ENCODE assay signal across 1 cellular context in genomic region chr10:98885380-98885779, GRCh38.
TF ChIP-seq lines count a peak whose summit lies in the region.

No MANE protein-coding gene starts in this region.

TF ChIP-seq in K562, 482 proteins besides CTCF, POLR2A, EP300 and RAD21 (continued from another document and continues in another):
- no peak for TF ChIP-seq ZNF395 (CRISPR knock-in tag; IDR thresholded peaks at IDR 0.05)
- no peak for TF ChIP-seq SMAD3 (CRISPR knock-in tag; conservative IDR thresholded peaks at IDR 0.05)
- no peak for TF ChIP-seq ARID3B (CRISPR knock-in tag; IDR thresholded peaks at IDR 0.05; ENCODE audit: borderline replicate concordance)
- no peak for TF ChIP-seq ZNF699 (CRISPR knock-in tag; IDR thresholded peaks at IDR 0.05; ENCODE audit: insufficient replicate concordance)
- no peak for TF ChIP-seq EP400 (IDR thresholded peaks at IDR 0.05)
- TF ChIP-seq ZNF3 (CRISPR knock-in tag; IDR thresholded peaks at IDR 0.05): no peak
- no peak for TF ChIP-seq SRSF7 (optimal IDR thresholded peaks at IDR 0.05; ENCODE audit: low read depth, low read length)
- no peak for TF ChIP-seq KAT7 (CRISPR knock-in tag; IDR thresholded peaks at IDR 0.05; ENCODE audit: borderline replicate concordance)
- no peak for TF ChIP-seq UBTF (IDR thresholded peaks at IDR 0.05; ENCODE audit: borderline replicate concordance in 1 of 2, low read depth in 2 of 2, low read length in 2 of 2)
- no peak for TF ChIP-seq ZEB2 (IDR thresholded peaks at IDR 0.05)
- TF ChIP-seq REST (CRISPR knock-in tag; IDR thresholded peaks at IDR 0.05; ENCODE audit: low read depth): no peak
- TF ChIP-seq ZFP36 (IDR thresholded peaks at IDR 0.05; ENCODE audit: low read depth, low read length, partially characterized antibody): no peak
- no peak for TF ChIP-seq XRCC5 (IDR thresholded peaks at IDR 0.05; ENCODE audit: low read depth, low read length)
- TF ChIP-seq ZNF263 (CRISPR knock-in tag; IDR thresholded peaks at IDR 0.05; ENCODE audit: borderline replicate concordance): no peak
- TF ChIP-seq MAFF (IDR thresholded peaks at IDR 0.05; ENCODE audit: low read length): peak; percentile 76
- no peak for TF ChIP-seq HDAC8 (tag; IDR thresholded peaks at IDR 0.05)
- TF ChIP-seq SMAD1 (IDR thresholded peaks at IDR 0.05; ENCODE audit: low read depth, low read length, partially characterized antibody): no peak
- TF ChIP-seq ELF4 (CRISPR knock-in tag; IDR thresholded peaks at IDR 0.05): no peak
- TF ChIP-seq CEBPZ (IDR thresholded peaks at IDR 0.05; ENCODE audit: borderline replicate concordance, low read depth, low read length): no peak
- TF ChIP-seq ZNF174 (CRISPR knock-in tag; IDR thresholded peaks at IDR 0.05): no peak
- TF ChIP-seq ZNF324 (CRISPR knock-in tag; IDR thresholded peaks at IDR 0.05): no peak
- no peak for TF ChIP-seq IRF2 (CRISPR knock-in tag; IDR thresholded peaks at IDR 0.05)
- TF ChIP-seq TOE1 (IDR thresholded peaks at IDR 0.05; ENCODE audit: borderline replicate concordance): no peak
- TF ChIP-seq TOE1 (CRISPR knock-in tag; IDR thresholded peaks at IDR 0.05; ENCODE audit: borderline replicate concordance, low read depth): no peak
- no peak for TF ChIP-seq MBD2 (IDR thresholded peaks at IDR 0.05; ENCODE audit: borderline replicate concordance, low read depth)
- TF ChIP-seq BCL6 (CRISPR knock-in tag; IDR thresholded peaks at IDR 0.05): no peak
- no peak for TF ChIP-seq ZNF436 (CRISPR knock-in tag; IDR thresholded peaks at IDR 0.05)
- TF ChIP-seq C11orf30 (IDR thresholded peaks at IDR 0.05; ENCODE audit: low read depth): peak; percentile 85
- no peak for TF ChIP-seq GTF2F1 (IDR thresholded peaks at IDR 0.05; ENCODE audit: low read depth, low read length)
- TF ChIP-seq NFATC3 (IDR thresholded peaks at IDR 0.05): no peak
- TF ChIP-seq ZNF431 (CRISPR knock-in tag; IDR thresholded peaks at IDR 0.05): no peak
- TF ChIP-seq RBM14 (IDR thresholded peaks at IDR 0.05; ENCODE audit: borderline replicate concordance, insufficient read depth, low read depth, low read length): no peak
- TF ChIP-seq SMARCA5 (IDR thresholded peaks at IDR 0.05): no peak
- TF ChIP-seq TEAD4 (IDR thresholded peaks at IDR 0.05; ENCODE audit: low read length): no peak
- TF ChIP-seq TEAD4 (CRISPR knock-in tag; IDR thresholded peaks at IDR 0.05; ENCODE audit: borderline replicate concordance): no peak
- TF ChIP-seq BRF1 (IDR thresholded peaks at IDR 0.05; ENCODE audit: borderline replicate concordance, extremely low read depth, insufficient read length): no peak
- TF ChIP-seq PYGO2 (tag; IDR thresholded peaks at IDR 0.05): no peak
- TF ChIP-seq HDAC2 (IDR thresholded peaks at IDR 0.05): no peak
- TF ChIP-seq SNRNP70 (optimal IDR thresholded peaks at IDR 0.05; ENCODE audit: low read depth, low read length): no peak
- 0 out of 2 replicates have a peak, but pooled peaks have one; percentile 34 for TF ChIP-seq HMBOX1 (IDR thresholded peaks at IDR 0.05)
- TF ChIP-seq KLF10 (CRISPR knock-in tag; IDR thresholded peaks at IDR 0.05): no peak
- TF ChIP-seq NR2C1 (IDR thresholded peaks at IDR 0.05): no peak
- no peak for TF ChIP-seq NR2C1 (tag; IDR thresholded peaks at IDR 0.05)
- TF ChIP-seq NFRKB (IDR thresholded peaks at IDR 0.05; ENCODE audit: low read depth): no peak
- peak; percentile 75 for TF ChIP-seq MAFG (tag; conservative IDR thresholded peaks at IDR 0.05)
- no peak for TF ChIP-seq ZNF830 (CRISPR knock-in tag; IDR thresholded peaks at IDR 0.05)
- no peak for TF ChIP-seq RERE (CRISPR knock-in tag; IDR thresholded peaks at IDR 0.05; ENCODE audit: borderline replicate concordance)
- no peak for TF ChIP-seq CCAR2 (IDR thresholded peaks at IDR 0.05; ENCODE audit: low read depth, low read length)
